Comparison of ENCODE assay signal across 27 cellular contexts in genomic region chr1:9416918-9417500, GRCh38.
DNase-seq lines count a peak whose midpoint lies in the region; ATAC-seq and TF ChIP-seq lines count a peak whose summit lies in the region.
"Had no signal": no experiment of that assay in that cellular context is flagged by ENCODE, and none has a peak within 500 bp of the region (broad histone marks: within the 10 kb centered on the region; RNA-seq: fewer than 3 reads in every experiment).

No MANE protein-coding gene starts in this region.

- intact Hi-C loops in OCI-LY7 (cut with micrococcal nuclease; ENCODE audit: unreplicated experiment) (no loop called here), adrenal gland (cut with DNase I) (no loop called here)

- no peaks in the 10 kb centered on the region for H3K9me2 ChIP-seq in DOHH2 (replicated peaks; ENCODE audit: control insufficient read depth, low read length)
- no peaks in the 10 kb centered on the region for H3K9me2 ChIP-seq in OCI-LY7 (ENCODE audit: insufficient read depth, low read length)

- 91 to 94% (median 92%) methylated on average over 17 to 18 of the region's 18 CpGs for WGBS in adrenal gland, 4 donors

- H3K4me1 ChIP-seq in BLaER1: peaks cover 97% of the 10 kb centered on the region
- H3K4me1 ChIP-seq in DOHH2 (ENCODE audit: control insufficient read depth, low read length): peaks cover 99% of the 10 kb centered on the region
- H3K4me1 ChIP-seq in OCI-LY7 (ENCODE audit: insufficient read depth, low read length, poor library complexity, severe bottlenecking): peaks cover 97% of the 10 kb centered on the region
- H3K4me1 ChIP-seq in adrenal gland (replicated peaks in 1 of 2): peaks cover 18 to 19% of the 10 kb centered on the region in 2 donors

- H3K27ac ChIP-seq in BLaER1: peak overlapping the region; percentile 37; the same call in 1 of the 2 replicates
- peak overlapping the region; percentile 96 for H3K27ac ChIP-seq in DOHH2 (ENCODE audit: low read depth, low read length)
- H3K27ac ChIP-seq in OCI-LY7 (ENCODE audit: low read depth, low read length, poor library complexity, severe bottlenecking): peak overlapping the region; percentile 74
- H3K27ac ChIP-seq in adrenal gland: no peak overlapping the region
- H3K27ac ChIP-seq: esophagus muscularis mucosa, KMS-11, RWPE1, SK-N-MC had no signal

- no peak for ATAC-seq in GM19023 (IDR thresholded peaks at IDR 0.05; ENCODE audit: unreplicated experiment)
- no peak for ATAC-seq in GM21515 (IDR thresholded peaks at IDR 0.05; ENCODE audit: unreplicated experiment)
- ATAC-seq: activated CD8-positive, alpha-beta T cell treated with anti-CD3 and anti-CD28 coated beads, Interleukin-2, amount 10 ng/mL, durations not matched to agents 7 days and 5 days; effector memory CD8-positive, alpha-beta T cell; GM23338; WTC11 had no signal

- H3K36me3 ChIP-seq in BLaER1 (no peaks in the 10 kb centered on the region), DOHH2 (ENCODE audit: control insufficient read depth, low read length) (peaks cover 2% of the 10 kb centered on the region; the same call in 1 of the 2 replicates), OCI-LY7 (ENCODE audit: insufficient read depth, low read length) (no peaks in the 10 kb centered on the region), adrenal gland (replicated peaks in 1 of 2) (no peaks in the 10 kb centered on the region)
- H3K36me3 ChIP-seq: esophagus muscularis mucosa had no signal

- H3K9ac ChIP-seq in BLaER1: no peak overlapping the region
- H3K9ac ChIP-seq: KMS-11 had no signal

- H3K27me3 ChIP-seq in BLaER1 (peaks cover 9% of the 10 kb centered on the region; the same call in 1 of the 2 replicates), DOHH2 (ENCODE audit: control insufficient read depth, low read length) (no peaks in the 10 kb centered on the region), adrenal gland (no peaks in the 10 kb centered on the region)
- H3K27me3 ChIP-seq: esophagus muscularis mucosa had no signal

- no peak overlapping the region for H3K4me3 Mint-ChIP-seq in chondrocyte (ENCODE audit: unreplicated experiment)
- H3K4me3 Mint-ChIP-seq: activated CD8-positive, alpha-beta T cell treated with anti-CD3 and anti-CD28 coated beads, Interleukin-2, amount 10 ng/mL, durations not matched to agents 7 days and 5 days; CD14-positive monocyte; GM23338; WTC11 had no signal

- H2AFZ ChIP-seq in OCI-LY7 (ENCODE audit: low read length): no peak overlapping the region; the same call in 1 of the 2 replicates
- H2AFZ ChIP-seq: GM23338 had no signal

- peaks cover 25% of the 10 kb centered on the region for H3K4me1 Mint-ChIP-seq in chondrocyte (ENCODE audit: low read depth)

- peaks cover 48% of the 10 kb centered on the region for H3K79me2 ChIP-seq in DOHH2 (ENCODE audit: control insufficient read depth, low read length)
- H3K79me2 ChIP-seq in OCI-LY7 (ENCODE audit: insufficient read depth, low read depth, low read length): no peaks in the 10 kb centered on the region

- H3K27ac Mint-ChIP-seq in chondrocyte (ENCODE audit: unreplicated experiment): peak overlapping the region; percentile 36
- H3K27ac Mint-ChIP-seq: activated CD8-positive, alpha-beta T cell treated with anti-CD3 and anti-CD28 coated beads, Interleukin-2, amount 10 ng/mL, durations not matched to agents 7 days and 5 days; activated naive CD8-positive, alpha-beta T cell; effector memory CD8-positive, alpha-beta T cell; WTC11 had no signal

- no peak overlapping the region; the same call in 1 of the 2 replicates for H3K4me3 ChIP-seq in BLaER1
- H3K4me3 ChIP-seq in DOHH2 (ENCODE audit: low read length): peak overlapping the region; percentile 69
- H3K4me3 ChIP-seq in OCI-LY7 (ENCODE audit: low read depth, low read length, poor library complexity, severe bottlenecking): peak overlapping the region; percentile 54
- H3K4me3 ChIP-seq in adrenal gland: no peak overlapping the region
- H3K4me3 ChIP-seq: esophagus muscularis mucosa, GM23338, SK-N-MC had no signal

- H3K4me2 ChIP-seq in BLaER1 (peak overlapping the region; percentile 75), DOHH2 (ENCODE audit: low read length) (peak overlapping the region; percentile 82), OCI-LY7 (ENCODE audit: low read length) (peak overlapping the region; percentile 69)
- H3K4me2 ChIP-seq: GM23338, KMS-11 had no signal

- H3K27me3 Mint-ChIP-seq in chondrocyte (ENCODE audit: low read depth): no peaks in the 10 kb centered on the region

- no peak for TF ChIP-seq POLR2A in adrenal gland (IDR thresholded peaks at IDR 0.05)

- H3K9me3 ChIP-seq in BLaER1: no peaks in the 10 kb centered on the region
- H3K9me3 ChIP-seq in DOHH2 (ENCODE audit: control insufficient read depth, insufficient read depth, low read length): no peaks in the 10 kb centered on the region
- H3K9me3 ChIP-seq in OCI-LY7 (ENCODE audit: low read length): no peaks in the 10 kb centered on the region
- H3K9me3 ChIP-seq in adrenal gland (replicated peaks in 1 of 3): no peaks in the 10 kb centered on the region
- H3K9me3 ChIP-seq: esophagus muscularis mucosa had no signal

- H3F3A ChIP-seq in DOHH2 (ENCODE audit: control insufficient read depth, insufficient read depth): peaks cover 27% of the 10 kb centered on the region

- POLR2A ChIA-PET in OCI-LY7 (lab: Charles Lee): interaction anchor here (1.6 kb wide), 1 partner anchor 8 kb away, joined by 8 read pairs; no protein-coding TSS in a partner anchor

- BruUV-seq in OCI-LY7 (replicated peaks; lab: Mats Ljungman, UMichigan): no TSS peak

- DNase-seq in OCI-LY7 (ENCODE audit: low spot score) (no peak), chondrocyte (ENCODE audit: low spot score) (no peak), DMS79 (lab: John Stamatoyannopoulos, UW) (no peak), adrenal gland (no peak)
- DNase-seq: activated CD8-positive, alpha-beta T cell treated with anti-CD3 and anti-CD28 coated beads, Interleukin-2, amount 10 ng/mL, durations not matched to agents 7 days and 5 days; DMS153; effector memory CD8-positive, alpha-beta T cell; GF-D8; mammary epithelial cell; MV-4-11; NCI-H1694; NCI-H2171 treated with DMSO at 0.1 percent for 48 hours; NCI-H524 treated with DMSO at 0.1 percent for 48 hours; nucleus accumbens; T-helper 9 cell had no signal

- no peaks in the 10 kb centered on the region for H3K36me3 Mint-ChIP-seq in chondrocyte (ENCODE audit: low read depth)
- H3K36me3 Mint-ChIP-seq: activated naive CD8-positive, alpha-beta T cell; CD14-positive monocyte; WTC11 had no signal

- no peaks in the 10 kb centered on the region for H3K9me3 Mint-ChIP-seq in chondrocyte (ENCODE audit: low read depth)
- H3K9me3 Mint-ChIP-seq: effector memory CD8-positive, alpha-beta T cell; GM23338; WTC11 had no signal

- TF ChIP-seq CTCF in DOHH2 (IDR thresholded peaks at IDR 0.05; ENCODE audit: low read depth, low read length, poor library complexity, severe bottlenecking) (no peak), OCI-LY7 (conservative IDR thresholded peaks at IDR 0.05; ENCODE audit: low read length) (no peak), chondrocyte (IDR thresholded peaks at IDR 0.05) (no peak), adrenal gland (IDR thresholded peaks at IDR 0.05) (no peak)

- CTCF ChIA-PET in OCI-LY7 (lab: Charles Lee; ENCODE audit: unreplicated experiment): no interaction called here

- H4K20me1 ChIP-seq in BLaER1: 0 out of 2 replicates have a peak, but pooled peaks cover 5% of the 10 kb centered on the region
- H4K20me1 ChIP-seq in DOHH2 (ENCODE audit: control insufficient read depth, insufficient read depth, low read depth, low read length): no peaks in the 10 kb centered on the region
- no peaks in the 10 kb centered on the region for H4K20me1 ChIP-seq in OCI-LY7 (ENCODE audit: insufficient read depth, low read length)

Comparison
In these comparisons a context has a peak if more than half of its experiments do, and no peak if none do; other contexts are left out.
1. H3K27ac ChIP-seq: peak in BLaER1 (single experiment), DOHH2 (single experiment) and OCI-LY7 (single experiment); none in adrenal gland (0 of 5).
2. H3K4me3 ChIP-seq: peak in DOHH2 (single experiment) and OCI-LY7 (single experiment); none in BLaER1 (single experiment) and adrenal gland (0 of 4).
3. Peak in every context shown above with its lines, with median percentiles within 50 percentile points of each other: H3K4me2 ChIP-seq.